Comparison of ENCODE assay signal across 34 cellular contexts in the genomic region with DNA sequence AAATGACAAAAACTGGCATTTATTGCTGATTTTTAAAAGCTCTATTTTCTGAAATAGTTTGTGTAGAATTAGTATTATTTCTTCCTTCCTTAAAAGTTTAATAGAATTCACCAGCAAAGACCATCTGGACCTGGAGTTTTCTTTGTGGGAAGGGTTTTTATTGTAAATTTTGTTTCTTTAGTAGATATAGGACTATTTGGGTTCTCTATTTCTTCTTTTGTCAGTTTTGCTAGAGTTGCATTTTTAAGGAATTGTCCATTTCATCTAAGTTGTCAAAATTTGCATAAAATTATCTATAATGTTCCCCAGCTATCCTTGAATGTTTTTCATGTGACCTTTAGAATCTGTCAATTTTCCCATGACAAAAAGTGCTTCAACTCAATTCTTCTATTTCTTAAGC.
"Had no signal": no experiment of that assay in that cellular context is flagged by ENCODE, and none has a peak within 500 bp of the region (broad histone marks: within the 10 kb centered on the region; RNA-seq: fewer than 3 reads in every experiment).

No MANE protein-coding gene starts in this region.

- H3K4me3 ChIP-seq: MG63 had no signal

- H3K36me3 ChIP-seq: MG63 had no signal

- H3K27me3 ChIP-seq: MG63 had no signal

- DNase-seq: MG63, MM.1S, NCI-H1048, NCI-H1092, NCI-H1092 treated with DMSO at 0.1 percent for 48 hours, NCI-H1105, NCI-H1105 treated with DMSO at 0.1 percent for 48 hours, NCI-H1417, NCI-H1417 treated with DMSO at 0.1 percent for 48 hours, NCI-H1436, NCI-H1436 treated with DMSO at 0.1 percent for 48 hours, NCI-H146, NCI-H1694, NCI-H1694 treated with DMSO at 0.1 percent for 48 hours, NCI-H187, NCI-H187 treated with DMSO at 0.1 percent for 48 hours, NCI-H1930, NCI-H2029, NCI-H2029 treated with DMSO at 0.1 percent for 48 hours, NCI-H2081, NCI-H2081 treated with DMSO at 0.1 percent for 48 hours, NCI-H2107, NCI-H2171, NCI-H2171 treated with DMSO at 0.1 percent for 48 hours, NCI-H2227 treated with DMSO at 0.1 percent for 48 hours, NCI-H226, NCI-H345, NCI-H446, NCI-H446 treated with DMSO at 0.1 percent for 48 hours, NCI-H510A, NCI-H510A treated with DMSO at 0.1 percent for 48 hours, NCI-H524, NCI-H524 treated with DMSO at 0.1 percent for 48 hours, NCI-H526 had no signal
